ENCODE assay signal across 25 cellular contexts in genomic region chrX:70621743-70622142, GRCh38.
"Had no signal": no experiment of that assay in that cellular context is flagged by ENCODE, and none has a peak within 500 bp of the region (broad histone marks: within the 10 kb centered on the region; RNA-seq: fewer than 3 reads in every experiment).

No MANE protein-coding gene starts in this region.

- H3K9me3 ChIP-seq: stomach, suprapubic skin, testis, thoracic aorta, thyroid gland, tibial artery, transverse colon, upper lobe of left lung, upper lobe of right lung, uterus, vagina had no signal

- H3K27me3 ChIP-seq: suprapubic skin, testis, thyroid gland, tibial artery, transverse colon, upper lobe of left lung, upper lobe of right lung, uterus, vagina had no signal

- H3K4me1 ChIP-seq: stomach, suprapubic skin, testis, thyroid gland, tibial artery, transverse colon, upper lobe of left lung, upper lobe of right lung, uterus, vagina had no signal

- H3K27ac ChIP-seq: stomach, suprapubic skin, testis, thoracic aorta, thyroid gland, tibial artery, transverse colon, upper lobe of left lung, upper lobe of right lung, uterus, vagina had no signal

- H3K36me3 ChIP-seq: stomach, suprapubic skin, thoracic aorta, thyroid gland, tibial artery, transverse colon, upper lobe of left lung, upper lobe of right lung, uterus, vagina had no signal

- H3K4me3 ChIP-seq: stomach, suprapubic skin, testis, thoracic aorta, thyroid gland, tibial artery, transverse colon, upper lobe of left lung, upper lobe of right lung, uterus, vagina had no signal

- ATAC-seq: stimulated activated effector memory CD8-positive, alpha-beta T cell treated with anti-CD3 and anti-CD28 coated beads, Interleukin-12 subunit alpha, Interleukin-12 subunit beta, amount 100 ng/mL, for 72 hours; stimulated activated memory B cell treated with anti-CD40 and anti-IgM and Interleukin-4, amounts not matched to agents 10 μg/mL and 1 μg/mL and 100 μg/mL, for 72 hours; stimulated activated naive B cell treated with anti-CD40 and anti-IgM and Interleukin-4, amounts not matched to agents 10 μg/mL and 1 μg/mL and 100 μg/mL, for 72 hours; stimulated activated naive CD8-positive, alpha-beta T cell treated with anti-CD3 and anti-CD28 coated beads, Interleukin-15, amount 100 ng/mL, for 72 hours; stimulated activated naive CD8-positive, alpha-beta T cell treated with anti-CD3 and anti-CD28 coated beads, Interleukin-15, Interleukin-2, amounts not matched to agents 100 U/mL and 50 U/mL, for 24 hours; upper lobe of right lung had no signal

- DNase-seq: stimulated activated CD4-positive, alpha-beta T cell treated with anti-CD3 and anti-CD28 coated beads, Interleukin-2, amount 100 ng/mL, for 48 hours; stimulated activated CD4-positive, alpha-beta T cell treated with anti-CD3 and anti-CD28 coated beads, Interleukin-4, amount 100 ng/mL, for 1 hour; stimulated activated CD4-positive, alpha-beta T cell treated with anti-CD3 and anti-CD28 coated beads, Interleukin-4, amount 100 ng/mL, for 24 hours; stimulated activated CD4-positive, alpha-beta T cell treated with anti-CD3 and anti-CD28 coated beads, Interleukin-4, amount 100 ng/mL, for 4 hours; stimulated activated CD8-positive, alpha-beta memory T cell treated with anti-CD3 and anti-CD28 coated beads, Interleukin-4, amount 100 ng/mL, for 48 hours; stimulated activated naive B cell treated with anti-CD40 and anti-IgM and Interleukin-4, amounts not matched to agents 10 μg/mL and 1 μg/mL and 100 μg/mL, for 72 hours; stimulated activated naive CD4-positive, alpha-beta T cell; stimulated activated naive CD4-positive, alpha-beta T cell treated with Interleukin-2 at 50 U/mL for 16 hours; stimulated activated naive CD8-positive, alpha-beta T cell treated with anti-CD3 and anti-CD28 coated beads, Interleukin-15, amount 100 ng/mL, for 72 hours; stimulated activated naive CD8-positive, alpha-beta T cell treated with anti-CD3 and anti-CD28 coated beads, Interleukin-15, Interleukin-2, amounts not matched to agents 100 U/mL and 50 U/mL, for 24 hours; stomach; substantia nigra; testis; thyroid gland; tibial artery; transverse colon; trophoblast cell; upper lobe of left lung; upper lobe of right lung; uterus had no signal
